In the genomic region with DNA sequence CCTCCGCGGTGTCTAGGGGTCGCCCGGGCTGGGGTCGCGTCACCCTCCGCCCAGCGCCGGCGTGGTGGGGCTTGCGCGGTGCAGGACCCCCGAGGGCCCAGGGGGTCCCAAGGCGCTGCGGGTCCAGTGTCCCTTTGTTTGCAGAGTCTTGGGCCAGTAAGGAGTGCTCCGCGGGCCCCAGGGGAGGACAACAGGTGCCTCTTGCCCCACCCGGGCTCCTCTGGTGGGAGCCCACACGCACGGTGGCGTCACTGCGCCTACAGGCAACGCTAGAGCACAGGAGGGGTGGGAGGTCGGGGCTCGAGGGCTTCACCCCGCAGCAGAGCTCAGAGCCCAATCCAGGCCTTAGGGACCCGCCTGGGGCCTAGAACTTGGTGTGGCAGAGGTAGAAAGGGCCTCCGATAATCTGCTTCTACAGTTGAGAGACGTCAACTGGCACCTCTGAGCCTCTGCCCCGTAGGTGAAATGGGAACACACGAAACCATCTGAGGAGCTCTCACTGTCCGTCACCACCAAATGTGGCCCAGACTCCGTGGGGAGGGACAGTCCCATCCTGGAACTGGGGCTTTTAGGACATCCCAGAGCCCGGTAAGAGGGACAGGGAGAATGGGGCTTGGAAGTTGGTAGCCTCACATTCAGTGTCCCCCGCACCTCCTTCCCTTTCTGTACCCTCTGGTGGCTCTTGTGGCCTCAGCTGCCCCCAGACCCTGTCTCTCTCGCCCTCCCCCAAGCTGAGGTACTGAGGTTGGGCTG, we compare ENCODE assay signal across 8 cellular contexts. TPM values are rescaled to one million over a fixed set of nuclear protein-coding genes. Genes with fewer than 3 reads are reported as not detected.
DNase-seq lines count a peak whose midpoint lies in the region; ATAC-seq lines count a peak whose summit lies in the region.

No MANE protein-coding gene starts in this region.

- peak overlapping the region; percentile 0 for H2BK120ac ChIP-seq in neuronal stem cell (ENCODE audit: low read depth, low read length)

- H2AK5ac ChIP-seq in neuronal stem cell (ENCODE audit: low read depth, low read length), result peak overlapping the region; percentile 45

- H3K27ac ChIP-seq in neuronal stem cell (replicated peaks; ENCODE audit: low read length), result no peak overlapping the region

- H3K4me3 Mint-ChIP-seq in activated CD4-positive, alpha-beta memory T cell treated with anti-CD3 and anti-CD28 coated beads for 36 hours, result peak overlapping the region; percentile 95
- peak overlapping the region; percentile 97 to 99 for H3K4me3 Mint-ChIP-seq in effector memory CD8-positive, alpha-beta T cell

- no peaks in the 10 kb centered on the region for H3K9me3 ChIP-seq in HAP-1
- H3K9me3 ChIP-seq in neuronal stem cell (replicated peaks in 1 of 2; ENCODE audit: control insufficient read depth in 2 of 2, insufficient read depth in 1 of 2, low read depth in 1 of 2, low read length in 2 of 2), result no peaks in the 10 kb centered on the region

- H3K23ac ChIP-seq in neuronal stem cell (ENCODE audit: low read depth, low read length, poor library complexity), result peak overlapping the region; percentile 37

- intact Hi-C loops in activated CD4-positive, alpha-beta memory T cell treated with anti-CD3 and anti-CD28 coated beads for 36 hours (cut with micrococcal nuclease), result loop anchor here (1.0 to 5.0 kb wide), 8 partner anchors 14 to 391 kb away; partner anchors contain the start of genes CIAO1, KANSL3, STARD7 and TMEM127

- H3K27me3 ChIP-seq in HAP-1 (ENCODE audit: low read depth) (no peaks in the 10 kb centered on the region), neuronal stem cell (ENCODE audit: control insufficient read depth in 3 of 3, insufficient read depth in 3 of 3, low read depth in 1 of 3, low read length in 3 of 3) (peaks cover 9 to 36% (median 19%) of the 10 kb centered on the region in 3 experiments)

- POLR2A ChIA-PET in activated CD4-positive, alpha-beta memory T cell treated with anti-CD3 and anti-CD28 coated beads for 36 hours (lab: Charles Lee), result interaction anchor here (0.6 to 8.8 kb wide), 17 partner anchors 8 to 396 kb away, joined by 3 to 240 read pairs (median 4); partner anchors contain the start of genes KANSL3, NCAPH, SNRNP200 and STARD7

- H3K14ac ChIP-seq in neuronal stem cell (ENCODE audit: low read length), result no peak overlapping the region

- ATAC-seq in effector memory CD8-positive, alpha-beta T cell (replicated peaks), result peak; percentile 12

- H2BK5ac ChIP-seq in neuronal stem cell (ENCODE audit: low read length), result no peak overlapping the region

- H3K4me2 ChIP-seq in neuronal stem cell (ENCODE audit: insufficient read depth, low read length, poor library complexity, severe bottlenecking), result peak overlapping the region; percentile 99

- H3K79me1 ChIP-seq in neuronal stem cell (ENCODE audit: low read depth, low read length), result no peaks in the 10 kb centered on the region

- peak overlapping the region; percentile 58 for H3K4me3 ChIP-seq in HAP-1
- peak overlapping the region; percentile 62 to 80 for H3K4me3 ChIP-seq in neuronal stem cell (ENCODE audit: low read length in 2 of 2)

- no peaks in the 10 kb centered on the region for H3K9me3 Mint-ChIP-seq in activated CD4-positive, alpha-beta memory T cell treated with anti-CD3 and anti-CD28 coated beads for 36 hours
- H3K9me3 Mint-ChIP-seq in effector memory CD8-positive, alpha-beta T cell, result no peaks in the 10 kb centered on the region

- H3K9ac ChIP-seq in neuronal stem cell (ENCODE audit: low read depth, low read length, poor library complexity), result peak overlapping the region; percentile 79

- peaks cover 59% of the 10 kb centered on the region for H3K36me3 Mint-ChIP-seq in activated CD4-positive, alpha-beta memory T cell treated with anti-CD3 and anti-CD28 coated beads for 36 hours
- peaks cover 65% of the 10 kb centered on the region for H3K36me3 Mint-ChIP-seq in effector memory CD8-positive, alpha-beta T cell (ENCODE audit: insufficient read depth)

- CTCF ChIA-PET in activated CD4-positive, alpha-beta memory T cell treated with anti-CD3 and anti-CD28 coated beads for 36 hours (lab: Charles Lee), result interaction anchor here (0.8 to 6.5 kb wide), 11 partner anchors 10 to 545 kb away, joined by 3 to 74 read pairs (median 4); no protein-coding TSS in a partner anchor

- no peak overlapping the region for H2BK15ac ChIP-seq in neuronal stem cell (ENCODE audit: low read length)

- H3K4ac ChIP-seq in neuronal stem cell (ENCODE audit: low read length), result no peak overlapping the region

- no peak overlapping the region for H2BK12ac ChIP-seq in neuronal stem cell (ENCODE audit: low read length)

- peak overlapping the region; percentile 76 for H3K18ac ChIP-seq in neuronal stem cell (ENCODE audit: low read length)

- H3K4me1 ChIP-seq in HAP-1 (peaks cover 13% of the 10 kb centered on the region), neuronal stem cell (ENCODE audit: control insufficient read depth in 2 of 2, insufficient read depth in 1 of 2, low read depth in 1 of 2, low read length in 2 of 2) (peaks cover 12 to 14% of the 10 kb centered on the region in 2 donors)

- H4K91ac ChIP-seq in neuronal stem cell (ENCODE audit: low read depth, low read length, poor library complexity), result no peak overlapping the region

- H3K27ac Mint-ChIP-seq in activated CD4-positive, alpha-beta memory T cell treated with anti-CD3 and anti-CD28 coated beads for 36 hours, result peak overlapping the region; percentile 98
- peak overlapping the region; percentile 99 to 100 for H3K27ac Mint-ChIP-seq in effector memory CD8-positive, alpha-beta T cell

- H3K36me3 ChIP-seq in HAP-1 (replicated peaks), result no peaks in the 10 kb centered on the region
- no peaks in the 10 kb centered on the region for H3K36me3 ChIP-seq in neuronal stem cell (replicated peaks in 1 of 2; ENCODE audit: control insufficient read depth in 2 of 2, insufficient read depth in 2 of 2, low read length in 2 of 2)

- H4K8ac ChIP-seq in neuronal stem cell (ENCODE audit: low read depth, low read length), result no peak overlapping the region

- peak overlapping the region; percentile 92 for H2AFZ ChIP-seq in neuronal stem cell (ENCODE audit: low read length)

- in situ Hi-C loops in HAP-1 (cut with MboI; ENCODE audit: low sequenced_read_pairs), result no loop called here

- WGBS in neuronal stem cell (ENCODE audit: extremely low coverage in 2 of 2, insufficient read length in 2 of 2, insufficient replicate concordance in 1 of 2), 2 donors, result no CpG with 5 or more reads among the region's 36 CpGs

- DNase-seq in HAP-1 (ENCODE audit: low spot score in 2 of 2) (no peak), neuronal stem cell (ENCODE audit: low spot score) (peak; percentile 23), NCI-H69 (lab: John Stamatoyannopoulos, UW) (no peak), globus pallidus (ENCODE audit: low spot score) (no peak), HPDE6-E6E7 (ENCODE audit: extremely low spot score) (no peak), NCI-H526 treated with DMSO at 0.1 percent for 48 hours (lab: John Stamatoyannopoulos, UW) (no peak)
- peak; percentile 59 for DNase-seq in activated CD4-positive, alpha-beta memory T cell treated with anti-CD3 and anti-CD28 coated beads for 36 hours
- DNase-seq in effector memory CD8-positive, alpha-beta T cell, result peak; percentile 59 to 64 (median 61)

- H3K4me1 Mint-ChIP-seq in activated CD4-positive, alpha-beta memory T cell treated with anti-CD3 and anti-CD28 coated beads for 36 hours (ENCODE audit: low read depth), result peaks cover 56% of the 10 kb centered on the region
- H3K4me1 Mint-ChIP-seq in effector memory CD8-positive, alpha-beta T cell (ENCODE audit: low read depth in 2 of 2), result peaks cover 35 to 38% of the 10 kb centered on the region in 2 donors

- H3K27me3 Mint-ChIP-seq in activated CD4-positive, alpha-beta memory T cell treated with anti-CD3 and anti-CD28 coated beads for 36 hours, result no peaks in the 10 kb centered on the region
- no peaks in the 10 kb centered on the region for H3K27me3 Mint-ChIP-seq in effector memory CD8-positive, alpha-beta T cell

RNA-seq across cellular contexts. Expression of gene ARID5A, which starts 1.4 kb away (rescaled TPM):
- total RNA-seq in activated CD4-positive, alpha-beta memory T cell treated with anti-CD3 and anti-CD28 coated beads for 36 hours, result 100 to 1,000 TPM; 260 to 266 TPM
- polyA plus RNA-seq in neuronal stem cell (2013, experiment 1 of 2), result 1.7 TPM
- 1.5 TPM for polyA plus RNA-seq in neuronal stem cell (2013, experiment 2 of 2)

RNA-seq across cellular contexts. Expression of gene NEURL3, which starts 32.8 kb away (rescaled TPM):
- 1 to 10 TPM in 1 of 2 experiments, under 1 TPM in 1; 0.87 to 1.1 TPM for total RNA-seq in activated CD4-positive, alpha-beta memory T cell treated with anti-CD3 and anti-CD28 coated beads for 36 hours
- 0.06 TPM for polyA plus RNA-seq in neuronal stem cell (2013, experiment 1 of 2)
- not detected for polyA plus RNA-seq in neuronal stem cell (2013, experiment 2 of 2)

Comparison
In these comparisons a context has a peak if more than half of its experiments do, and no peak if none do; other contexts are left out.
1. DNase-seq: peak in activated CD4-positive, alpha-beta memory T cell treated with anti-CD3 and anti-CD28 coated beads for 36 hours (single experiment), effector memory CD8-positive, alpha-beta T cell (3 of 3) and neuronal stem cell (single experiment); none in HAP-1 (0 of 2), NCI-H69 (single experiment), globus pallidus (single experiment), HPDE6-E6E7 (single experiment) and NCI-H526 treated with DMSO at 0.1 percent for 48 hours (single experiment).